Comparison of ENCODE assay signal across 1 cellular context in genomic region chr6:167336818-167337217, GRCh38.
TF ChIP-seq lines count a peak whose summit lies in the region.

No MANE protein-coding gene starts in this region.

TF ChIP-seq in HepG2, 621 proteins besides CTCF, POLR2A, EP300 and RAD21 (continued from another document):
- TF ChIP-seq ZNF205 (CRISPR knock-in tag; IDR thresholded peaks at IDR 0.05) (no peak), HOXA3 (CRISPR knock-in tag; IDR thresholded peaks at IDR 0.05) (no peak), KLF9 (CRISPR knock-in tag; IDR thresholded peaks at IDR 0.05; ENCODE audit: low read depth) (no peak), ZNF572 (CRISPR knock-in tag; IDR thresholded peaks at IDR 0.05) (0 out of 2 replicates have a peak, but pooled peaks have one; percentile 22)
TF ChIP-seq in HepG2: peak in this region for 4.
